Comparison of ENCODE assay signal across 11 cellular contexts in genomic region chr4:107050525-107051135, GRCh38. TPM values are rescaled to one million over a fixed set of nuclear protein-coding genes. Genes with fewer than 3 reads are reported as not detected.
DNase-seq lines count a peak whose midpoint lies in the region; ATAC-seq, FAIRE-seq and TF ChIP-seq lines count a peak whose summit lies in the region.
"Had no signal": no experiment of that assay in that cellular context is flagged by ENCODE, and none has a peak within 500 bp of the region (broad histone marks: within the 10 kb centered on the region; RNA-seq: fewer than 3 reads in every experiment).

No MANE protein-coding gene starts in this region.

- no peak for FAIRE-seq in GM12878 (lab: Jason Lieb, UNC)

- intact Hi-C loops in GM12878 (cut with micrococcal nuclease; ENCODE audit: unreplicated experiment) = loop anchor here (5.0 kb wide), 1 partner anchor 687 kb away; no protein-coding TSS in a partner anchor

- no peak overlapping the region for H3K27ac ChIP-seq in GM12878 (ENCODE audit: control insufficient read depth, insufficient read depth)
- H3K27ac ChIP-seq: suprapubic skin had no signal

- in situ Hi-C loops in KBM-7 (cut with MboI; ENCODE audit: low pct_unique_long_range_greater_than_20kb, low sequenced_read_pairs) (no loop called here), GM12878 (cut with MboI) (no loop called here)

- 0% methylated on average over 3 of the region's 3 CpGs for WGBS in GM12878 (ENCODE audit: insufficient coverage, insufficient replicate concordance, low lambda C conversion rate, missing lambda C conversion rate)

- peaks cover under 1% of the 10 kb centered on the region for H3K36me3 Mint-ChIP-seq in neural crest cell (ENCODE audit: low read depth)
- H3K36me3 Mint-ChIP-seq in activated T-helper 17 cell treated with anti-CD3 and anti-CD28 coated beads, Interleukin-2, amount 50 U/mL, for 72 hours (ENCODE audit: low read depth) = no peaks in the 10 kb centered on the region
- H3K36me3 Mint-ChIP-seq: memory B cell had no signal

- BruUV-seq in GM12878 (replicated peaks; lab: Mats Ljungman, UMichigan) = no TSS peak

- H3K79me2 ChIP-seq in GM12878 (ENCODE audit: control insufficient read depth, insufficient read depth, low read length) = no peaks in the 10 kb centered on the region

- H3K4me1 Mint-ChIP-seq in neural crest cell = no peaks in the 10 kb centered on the region
- no peaks in the 10 kb centered on the region for H3K4me1 Mint-ChIP-seq in activated T-helper 17 cell treated with anti-CD3 and anti-CD28 coated beads, Interleukin-2, amount 50 U/mL, for 72 hours
- H3K4me1 Mint-ChIP-seq: memory B cell had no signal

- H3K27me3 Mint-ChIP-seq in neural crest cell (ENCODE audit: low read depth) = no peaks in the 10 kb centered on the region
- H3K27me3 Mint-ChIP-seq in activated T-helper 17 cell treated with anti-CD3 and anti-CD28 coated beads, Interleukin-2, amount 50 U/mL, for 72 hours = peaks cover 4% of the 10 kb centered on the region
- H3K27me3 Mint-ChIP-seq: memory B cell had no signal

- H3K9me3 Mint-ChIP-seq in neural crest cell = peaks cover 4% of the 10 kb centered on the region
- H3K9me3 Mint-ChIP-seq in activated T-helper 17 cell treated with anti-CD3 and anti-CD28 coated beads, Interleukin-2, amount 50 U/mL, for 72 hours = no peaks in the 10 kb centered on the region

- H2AFZ ChIP-seq in GM12878 (ENCODE audit: control insufficient read depth, low read depth, low read length) = no peak overlapping the region

- DNase-seq in GM10266 (ENCODE audit: extremely low spot score) = no peak
- DNase-seq in KBM-7 = peak; percentile 37
- no peak for DNase-seq in GM12878 (ENCODE audit: low read depth, low spot score)
- DNase-seq in neural crest cell (ENCODE audit: low read depth, low spot score) = no peak
- DNase-seq in retina = no peak

- no peak for TF ChIP-seq EP300 in GM12878 (IDR thresholded peaks at IDR 0.05; ENCODE audit: borderline replicate concordance in 1 of 2, control insufficient read depth in 1 of 2, low read depth in 2 of 2, low read length in 2 of 2)

- H3K4me1 ChIP-seq in GM12878 (ENCODE audit: control insufficient read depth, insufficient read depth, low read length) = no peaks in the 10 kb centered on the region
- H3K4me1 ChIP-seq: suprapubic skin had no signal

- CTCF ChIA-PET in GM12878 (lab: Yijun Ruan, JAX) = interaction anchor here (0.6 to 1.5 kb wide), 3 partner anchors 33 to 1520 kb away, joined by 3 to 5 read pairs (median 3); no protein-coding TSS in a partner anchor

- POLR2A ChIA-PET in GM12878 (lab: Charles Lee) = no interaction called here

- H3K27ac Mint-ChIP-seq in neural crest cell (ENCODE audit: unreplicated experiment) = no peak overlapping the region
- no peak overlapping the region for H3K27ac Mint-ChIP-seq in activated T-helper 17 cell treated with anti-CD3 and anti-CD28 coated beads, Interleukin-2, amount 50 U/mL, for 72 hours
- H3K27ac Mint-ChIP-seq: memory B cell had no signal

- TF ChIP-seq CTCF in GM10266 (IDR thresholded peaks at IDR 0.05; ENCODE audit: control insufficient read depth, insufficient read depth, low read depth, missing control alignments) (peak; percentile 26), GM12878 (IDR thresholded peaks at IDR 0.05 in 2 of 3, conservative IDR thresholded peaks at IDR 0.05 in 1 of 3; ENCODE audit: control insufficient read depth in 2 of 3, extremely low read depth in 1 of 3, insufficient read depth in 1 of 3, low read depth in 3 of 3, low read length in 3 of 3) (peak; percentile 39 to 52 (median 48); a peak in 5 of 6 replicates), neural crest cell (conservative IDR thresholded peaks at IDR 0.05) (peak; percentile 76)

- peak; percentile 58 for ATAC-seq in GM12878
- no peak for ATAC-seq in GM19324 (IDR thresholded peaks at IDR 0.05; ENCODE audit: low FRiP score, unreplicated experiment)
- ATAC-seq in activated T-helper 17 cell treated with anti-CD3 and anti-CD28 coated beads, Interleukin-2, amount 50 U/mL, for 72 hours (replicated peaks) = no peak
- no peak for ATAC-seq in GM21390 (IDR thresholded peaks at IDR 0.05; ENCODE audit: unreplicated experiment)

- H3K4me2 ChIP-seq in GM12878 (ENCODE audit: control insufficient read depth, insufficient read depth) = no peak overlapping the region

- no peak overlapping the region for H3K4me3 Mint-ChIP-seq in neural crest cell
- no peak overlapping the region for H3K4me3 Mint-ChIP-seq in activated T-helper 17 cell treated with anti-CD3 and anti-CD28 coated beads, Interleukin-2, amount 50 U/mL, for 72 hours
- H3K4me3 Mint-ChIP-seq: memory B cell had no signal

- TF ChIP-seq RAD21 in GM12878 (IDR thresholded peaks at IDR 0.05; ENCODE audit: insufficient read depth, low read depth, low read length) = peak; percentile 25; the same call in 1 of the 2 replicates

- SMC1A ChIA-PET in GM12878 (lab: Charles Lee; ENCODE audit: uncharacterized antibody, unreplicated experiment) = no interaction called here

- RAD21 ChIA-PET in GM12878 (lab: Charles Lee; ENCODE audit: unreplicated experiment) = no interaction called here

- no peaks in the 10 kb centered on the region for H3K9me3 ChIP-seq in GM12878 (replicated peaks; ENCODE audit: control insufficient read depth, insufficient read depth, low read length)
- H3K9me3 ChIP-seq: suprapubic skin had no signal

- H3K36me3 ChIP-seq in GM12878 (ENCODE audit: control insufficient read depth in 2 of 2, insufficient read depth in 2 of 2, low read length in 1 of 2) = no peaks in the 10 kb centered on the region
- H3K36me3 ChIP-seq: suprapubic skin had no signal

- no peaks in the 10 kb centered on the region for H3K27me3 ChIP-seq in GM12878 (replicated peaks in 1 of 2; ENCODE audit: control insufficient read depth in 2 of 2, insufficient read depth in 2 of 2, low read length in 1 of 2)
- H3K27me3 ChIP-seq: suprapubic skin had no signal

- no peak overlapping the region for H3K9ac ChIP-seq in GM12878 (ENCODE audit: control insufficient read depth, insufficient read depth, low read length)

- H3K4me3 ChIP-seq in GM12878 = no peak overlapping the region
- H3K4me3 ChIP-seq: suprapubic skin had no signal

- no peaks in the 10 kb centered on the region for H4K20me1 ChIP-seq in GM12878 (ENCODE audit: control insufficient read depth, insufficient read depth)

- no peak for TF ChIP-seq POLR2A in GM12878 (IDR thresholded peaks at IDR 0.05; ENCODE audit: low read depth, low read length)

TF ChIP-seq in GM12878, 131 proteins besides CTCF, POLR2A, EP300 and RAD21:
- TF ChIP-seq SMC3 (IDR thresholded peaks at IDR 0.05; ENCODE audit: borderline replicate concordance, low read length) = peak; percentile 27; the same call in 1 of the 2 replicates
- TF ChIP-seq KAT2A (conservative IDR thresholded peaks at IDR 0.05; ENCODE audit: control insufficient read depth, low read depth, low read length) = no peak
- TF ChIP-seq ZBED1 (IDR thresholded peaks at IDR 0.05; ENCODE audit: borderline replicate concordance) = no peak

RNA-seq across cellular contexts. Expression of gene DKK2, which starts 14.5 kb away (rescaled TPM):
- not detected in 2 replicates for total RNA-seq in GM12878 (2013; cell fraction: nucleolus; rRNA removed)
- total RNA-seq in GM12878 (2014; rRNA removed) (not detected in 2 replicates), GM12878 (2014; rRNA removed; fragmentation: Illumina TruSeq; extraction: Trizol) (not detected in 2 replicates), GM12878 (2021) (not detected in 2 replicates), neural crest cell (not detected in 2 replicates)
- not detected for polyA plus RNA-seq in GM12878 (2011; ENCODE audit: low read depth)
- polyA plus RNA-seq in GM12878 (2011; rRNA removed) (not detected in 2 replicates), GM12878 (2014; fragmentation: Illumina TruSeq; extraction: Trizol) (not detected in 2 replicates), GM12878 (2014; fragmentation: Nextera tagmentation; extraction: Ambion mirVana) (not detected), GM12878 (2014; rRNA removed) (not detected in 2 replicates), GM12878 (2016; fragmentation: Nextera tagmentation; extraction: Ambion mirVana) (not detected)
- polyA plus RNA-seq in GM12878 (2011; cell fraction: cytosol; rRNA removed) = not detected in 2 replicates
- polyA plus RNA-seq in GM12878 (2011; cell fraction: nucleus; rRNA removed) = 0.12 TPM in 1 of 2 replicates, not detected in the other
- not detected in 2 replicates for polyA plus RNA-seq in GM12878 (2012)
- not detected in 2 replicates for polyA minus RNA-seq in GM12878 (2011; rRNA and poly(A)+ RNA removed)
- polyA minus RNA-seq in GM12878 (2011; cell fraction: cytosol; rRNA and poly(A)+ RNA removed) = not detected in 2 replicates
- polyA minus RNA-seq in GM12878 (2011; cell fraction: nucleus; rRNA and poly(A)+ RNA removed) = not detected in 2 replicates
- under 1 TPM in 1 of 2 donors, not detected in 1; 0.19 TPM for total RNA-seq in activated T-helper 17 cell treated with anti-CD3 and anti-CD28 coated beads, Interleukin-2, amount 50 U/mL, for 72 hours
- total RNA-seq: activated CD8-positive, alpha-beta memory T cell treated with anti-CD3 and anti-CD28 coated beads for 36 hours had no signal

Comparison
In these comparisons a context has a peak if more than half of its experiments do, and no peak if none do; other contexts are left out.
1. CTCF ChIP-seq: peak in every context shown above with its lines; median percentile 76 in neural crest cell; 48 in GM12878; 26 in GM10266.